23 cellular contexts compared by ENCODE assay signal in the genomic region with DNA sequence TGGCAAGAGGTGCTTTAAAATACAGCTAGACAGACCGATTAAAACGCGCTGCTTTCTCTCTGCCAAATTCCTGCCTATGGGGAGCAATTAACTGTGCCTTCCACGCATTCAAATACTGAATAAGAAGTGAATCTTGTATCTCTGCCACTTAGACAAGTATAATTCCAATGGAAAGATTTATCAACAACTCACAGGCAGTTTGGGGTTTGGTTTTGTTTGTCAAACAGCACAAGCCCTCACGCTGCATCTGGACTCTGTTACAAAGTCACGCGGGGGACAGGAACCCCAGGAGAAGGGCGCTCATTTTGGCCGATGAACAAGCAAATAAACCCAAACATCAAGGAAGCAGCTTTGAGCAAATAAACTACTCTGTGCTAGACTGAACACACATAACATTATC.
DNase-seq lines count a peak whose midpoint lies in the region; ATAC-seq, FAIRE-seq and TF ChIP-seq lines count a peak whose summit lies in the region.
"Had no signal": no experiment of that assay in that cellular context is flagged by ENCODE, and none has a peak within 500 bp of the region (broad histone marks: within the 10 kb centered on the region; RNA-seq: fewer than 3 reads in every experiment).

No MANE protein-coding gene starts in this region.

- 33 to 53% (median 41%) methylated on average over 9 of the region's 9 CpGs for WGBS in small intestine, 3 donors

- peaks cover 3% of the 10 kb centered on the region for H3K27me3 Mint-ChIP-seq in nephron progenitor cell (ENCODE audit: low read depth, poor library complexity)
- H3K27me3 Mint-ChIP-seq in activated T-helper 1 cell treated with anti-CD3 and anti-CD28 coated beads, Interleukin-12 subunit alpha, Interleukin-12 subunit beta, Interleukin-2, Interleukin-4 antibody, amounts not matched to agents 30 ng/mL and 10 ng/mL and 1 ng/mL, durations not matched to agents 14 hours and 24 hours and 36 hours (ENCODE audit: insufficient read depth) = no peaks in the 10 kb centered on the region

- DNase-seq in GM03348 (ENCODE audit: low spot score) (peak; percentile 5), NCI-H345 treated with DMSO at 0.1 percent for 48 hours (lab: John Stamatoyannopoulos, UW; ENCODE audit: unreplicated experiment) (peak; percentile 12), nephron progenitor cell (no peak), small intestine (no peak)
- no peak for DNase-seq in activated T-helper 1 cell treated with anti-CD3 and anti-CD28 coated beads, Interleukin-12 subunit alpha, Interleukin-12 subunit beta, Interleukin-2, Interleukin-4 antibody, amounts not matched to agents 30 ng/mL and 10 ng/mL and 1 ng/mL, durations not matched to agents 14 hours and 24 hours and 36 hours (ENCODE audit: low spot score)
- DNase-seq: activated CD4-positive, alpha-beta T cell treated with anti-CD3 and anti-CD28 coated beads for 48 hours; activated effector memory CD4-positive, alpha-beta T cell treated with anti-CD3 and anti-CD28 coated beads, Interleukin-2, amount 50 U/mL, for 16 hours; Caco-2; left colon; MM.1S; NCI-H187 treated with DMSO at 0.1 percent for 48 hours; NCI-H510A; stimulated activated CD4-positive, alpha-beta T cell treated with anti-CD3 and anti-CD28 coated beads, Interleukin-1b, Interleukin-23, amount 100 ng/mL, for 48 hours; stimulated activated naive CD4-positive, alpha-beta T cell treated with Interleukin-2 at 50 U/mL for 16 hours had no signal

- TF ChIP-seq CTCF in nephron progenitor cell (IDR thresholded peaks at IDR 0.05) = no peak

- no peak overlapping the region for H3K4me3 ChIP-seq in small intestine (ENCODE audit: low read depth in 1 of 2, low read length in 2 of 2)
- H3K4me3 ChIP-seq: tibial nerve had no signal

- intact Hi-C loops in activated T-helper 1 cell treated with anti-CD3 and anti-CD28 coated beads, Interleukin-12 subunit alpha, Interleukin-12 subunit beta, Interleukin-2, Interleukin-4 antibody, amounts not matched to agents 30 ng/mL and 10 ng/mL and 1 ng/mL, durations not matched to agents 14 hours and 24 hours and 36 hours (cut with micrococcal nuclease) = loop anchor here (10.0 kb wide), 1 partner anchor 178 kb away; no protein-coding TSS in a partner anchor

- H3K4me1 ChIP-seq in small intestine (ENCODE audit: control insufficient read depth in 2 of 2, insufficient read depth in 1 of 2, low read depth in 1 of 2, low read length in 1 of 2) = no peaks in the 10 kb centered on the region
- H3K4me1 ChIP-seq: breast epithelium, Caco-2, tibial nerve had no signal

- peak overlapping the region; percentile 3 for H3K27ac Mint-ChIP-seq in nephron progenitor cell
- no peak overlapping the region for H3K27ac Mint-ChIP-seq in activated T-helper 1 cell treated with anti-CD3 and anti-CD28 coated beads, Interleukin-12 subunit alpha, Interleukin-12 subunit beta, Interleukin-2, Interleukin-4 antibody, amounts not matched to agents 30 ng/mL and 10 ng/mL and 1 ng/mL, durations not matched to agents 14 hours and 24 hours and 36 hours
- H3K27ac Mint-ChIP-seq: B cell; dendritic cell treated with granulocyte-macrophage colony-stimulating factor and Interleukin-4, amounts not matched to agents 40 ng/mL and 50 ng/mL, for 4 days had no signal

- no peaks in the 10 kb centered on the region for H3K36me3 ChIP-seq in small intestine (ENCODE audit: control insufficient read depth in 2 of 2, insufficient read depth in 2 of 2, low read length in 2 of 2)
- H3K36me3 ChIP-seq: breast epithelium, tibial nerve had no signal

- H3K27ac ChIP-seq in small intestine (ENCODE audit: low read depth in 1 of 2, low read length in 1 of 2) = no peak overlapping the region
- H3K27ac ChIP-seq: breast epithelium, tibial nerve had no signal

- peak; percentile 41 for FAIRE-seq in endometrium (lab: Jason Lieb, UNC)
- no peak for FAIRE-seq in small intestine (lab: Jason Lieb, UNC)
- FAIRE-seq: H54 had no signal

- H3K4me3 Mint-ChIP-seq in nephron progenitor cell = no peak overlapping the region
- no peak overlapping the region for H3K4me3 Mint-ChIP-seq in activated T-helper 1 cell treated with anti-CD3 and anti-CD28 coated beads, Interleukin-12 subunit alpha, Interleukin-12 subunit beta, Interleukin-2, Interleukin-4 antibody, amounts not matched to agents 30 ng/mL and 10 ng/mL and 1 ng/mL, durations not matched to agents 14 hours and 24 hours and 36 hours
- H3K4me3 Mint-ChIP-seq: B cell; dendritic cell treated with granulocyte-macrophage colony-stimulating factor and Interleukin-4, amounts not matched to agents 40 ng/mL and 50 ng/mL, for 4 days had no signal

- H3K9me3 ChIP-seq in small intestine (ENCODE audit: control insufficient read depth, low read depth) = no peaks in the 10 kb centered on the region
- H3K9me3 ChIP-seq: breast epithelium, Caco-2, tibial nerve had no signal

- H3K27me3 ChIP-seq in small intestine (ENCODE audit: control insufficient read depth in 2 of 2, insufficient read depth in 2 of 2, low read length in 2 of 2) = no peaks in the 10 kb centered on the region
- H3K27me3 ChIP-seq: breast epithelium, tibial nerve had no signal

- ATAC-seq in HG02678 (IDR thresholded peaks at IDR 0.05; ENCODE audit: unreplicated experiment) = no peak
- ATAC-seq in HG03520 (IDR thresholded peaks at IDR 0.05; ENCODE audit: unreplicated experiment) = no peak
- ATAC-seq: left colon, Right ventricle myocardium inferior had no signal

- no peaks in the 10 kb centered on the region for H3K9me3 Mint-ChIP-seq in nephron progenitor cell
- H3K9me3 Mint-ChIP-seq in activated T-helper 1 cell treated with anti-CD3 and anti-CD28 coated beads, Interleukin-12 subunit alpha, Interleukin-12 subunit beta, Interleukin-2, Interleukin-4 antibody, amounts not matched to agents 30 ng/mL and 10 ng/mL and 1 ng/mL, durations not matched to agents 14 hours and 24 hours and 36 hours = no peaks in the 10 kb centered on the region
- H3K9me3 Mint-ChIP-seq: dendritic cell treated with granulocyte-macrophage colony-stimulating factor and Interleukin-4, amounts not matched to agents 40 ng/mL and 50 ng/mL, for 4 days had no signal

- no peaks in the 10 kb centered on the region for H3K36me3 Mint-ChIP-seq in nephron progenitor cell (ENCODE audit: low read depth)
- H3K36me3 Mint-ChIP-seq in activated T-helper 1 cell treated with anti-CD3 and anti-CD28 coated beads, Interleukin-12 subunit alpha, Interleukin-12 subunit beta, Interleukin-2, Interleukin-4 antibody, amounts not matched to agents 30 ng/mL and 10 ng/mL and 1 ng/mL, durations not matched to agents 14 hours and 24 hours and 36 hours (ENCODE audit: low read depth) = no peaks in the 10 kb centered on the region

- H3K4me1 Mint-ChIP-seq in nephron progenitor cell = peaks cover 31% of the 10 kb centered on the region
- no peaks in the 10 kb centered on the region for H3K4me1 Mint-ChIP-seq in activated T-helper 1 cell treated with anti-CD3 and anti-CD28 coated beads, Interleukin-12 subunit alpha, Interleukin-12 subunit beta, Interleukin-2, Interleukin-4 antibody, amounts not matched to agents 30 ng/mL and 10 ng/mL and 1 ng/mL, durations not matched to agents 14 hours and 24 hours and 36 hours (ENCODE audit: low read depth)
- H3K4me1 Mint-ChIP-seq: B cell had no signal

Comparison
In these comparisons a context has a peak if more than half of its experiments do, and no peak if none do; other contexts are left out.
1. DNase-seq: peak in GM03348 (single experiment) and NCI-H345 treated with DMSO at 0.1 percent for 48 hours (single experiment); none in nephron progenitor cell (single experiment), activated T-helper 1 cell treated with anti-CD3 and anti-CD28 coated beads, Interleukin-12 subunit alpha, Interleukin-12 subunit beta, Interleukin-2, Interleukin-4 antibody, amounts not matched to agents 30 ng/mL and 10 ng/mL and 1 ng/mL, durations not matched to agents 14 hours and 24 hours and 36 hours (single experiment) and small intestine (single experiment).